Comparison of ENCODE assay signal across 8 cellular contexts in genomic region chr22:25419247-25420113, GRCh38.
A peak's percentile ranks its signal among the peaks of the same experiment; 100 is the strongest.
DNase-seq lines count a peak whose midpoint lies in the region; ATAC-seq and TF ChIP-seq lines count a peak whose summit lies in the region.

No MANE protein-coding gene starts in this region.

- peaks cover 88% of the 10 kb centered on the region for H3K27me3 Mint-ChIP-seq in activated naive CD4-positive, alpha-beta T cell treated with anti-CD3 and anti-CD28 coated beads, Interleukin-2, amount 10 ng/mL, durations not matched to agents 7 days and 5 days
- H3K27me3 Mint-ChIP-seq in activated CD8-positive, alpha-beta T cell treated with anti-CD3 and anti-CD28 coated beads for 36 hours = peaks cover 58% of the 10 kb centered on the region
- peaks cover 64% of the 10 kb centered on the region for H3K27me3 Mint-ChIP-seq in chondrocyte (ENCODE audit: low read depth)

- CTCF ChIA-PET in activated naive CD4-positive, alpha-beta T cell treated with anti-CD3 and anti-CD28 coated beads, Interleukin-2, amount 10 ng/mL, durations not matched to agents 7 days and 5 days (lab: Charles Lee) = interaction anchor here (0.7 kb wide), 1 partner anchor 9 kb away, joined by 3 read pairs; no protein-coding TSS in a partner anchor
- CTCF ChIA-PET in activated CD8-positive, alpha-beta T cell treated with anti-CD3 and anti-CD28 coated beads for 36 hours (lab: Charles Lee) = interaction anchor here (0.7 kb wide), 1 partner anchor 295 kb away, joined by 3 read pairs; no protein-coding TSS in a partner anchor

- H3K4me1 Mint-ChIP-seq in activated naive CD4-positive, alpha-beta T cell treated with anti-CD3 and anti-CD28 coated beads, Interleukin-2, amount 10 ng/mL, durations not matched to agents 7 days and 5 days = peaks cover 33% of the 10 kb centered on the region
- peaks cover 18% of the 10 kb centered on the region for H3K4me1 Mint-ChIP-seq in activated CD8-positive, alpha-beta T cell treated with anti-CD3 and anti-CD28 coated beads for 36 hours (ENCODE audit: low read depth)
- H3K4me1 Mint-ChIP-seq in chondrocyte (ENCODE audit: low read depth) = peaks cover 9% of the 10 kb centered on the region

- peaks cover 21 to 33% (median 28%) of the 10 kb centered on the region in 4 donors for H3K4me1 ChIP-seq in upper lobe of left lung

- H3K4me3 Mint-ChIP-seq in activated naive CD4-positive, alpha-beta T cell treated with anti-CD3 and anti-CD28 coated beads, Interleukin-2, amount 10 ng/mL, durations not matched to agents 7 days and 5 days = peak overlapping the region; percentile 5
- peak overlapping the region; percentile 12 for H3K4me3 Mint-ChIP-seq in activated CD8-positive, alpha-beta T cell treated with anti-CD3 and anti-CD28 coated beads for 36 hours
- no peak overlapping the region for H3K4me3 Mint-ChIP-seq in chondrocyte (ENCODE audit: unreplicated experiment)

- H3K4me3 ChIP-seq in upper lobe of left lung = peak overlapping the region in 3 of 4 donors; percentile 13 to 38 (median 33)

- no peak for TF ChIP-seq EP300 in upper lobe of left lung (IDR thresholded peaks at IDR 0.05)

- no peaks in the 10 kb centered on the region for H3K36me3 ChIP-seq in upper lobe of left lung

- TF ChIP-seq POLR2A in upper lobe of left lung (IDR thresholded peaks at IDR 0.05) = peak in 1 of 4 donors; percentile 18

- ATAC-seq in activated CD8-positive, alpha-beta T cell treated with anti-CD3 and anti-CD28 coated beads for 36 hours = no peak
- peak; percentile 39 for ATAC-seq in left lobe of liver
- ATAC-seq in upper lobe of left lung (ENCODE audit: low FRiP score in 2 of 2) = peak; percentile 73 to 74
- no peak for ATAC-seq in GM18511 (IDR thresholded peaks at IDR 0.05; ENCODE audit: unreplicated experiment)

- peaks cover 0 to 18% (median 11%) of the 10 kb centered on the region in 4 donors for H3K27me3 ChIP-seq in upper lobe of left lung

- POLR2A ChIA-PET in activated CD8-positive, alpha-beta T cell treated with anti-CD3 and anti-CD28 coated beads for 36 hours (lab: Charles Lee) = interaction anchor here (0.6 kb wide), 1 partner anchor 427 kb away, joined by 3 read pairs; no protein-coding TSS in a partner anchor

- TF ChIP-seq CTCF in activated CD8-positive, alpha-beta T cell treated with anti-CD3 and anti-CD28 coated beads for 36 hours (IDR thresholded peaks at IDR 0.05) = no peak
- TF ChIP-seq CTCF in upper lobe of left lung (IDR thresholded peaks at IDR 0.05) (no peak), chondrocyte (IDR thresholded peaks at IDR 0.05) (no peak)

- H3K27ac ChIP-seq in upper lobe of left lung = peak overlapping the region in 2 of 4 donors; percentile 39 to 42

- no peaks in the 10 kb centered on the region for H3K9me3 Mint-ChIP-seq in activated naive CD4-positive, alpha-beta T cell treated with anti-CD3 and anti-CD28 coated beads, Interleukin-2, amount 10 ng/mL, durations not matched to agents 7 days and 5 days
- no peaks in the 10 kb centered on the region for H3K9me3 Mint-ChIP-seq in activated CD8-positive, alpha-beta T cell treated with anti-CD3 and anti-CD28 coated beads for 36 hours
- no peaks in the 10 kb centered on the region for H3K9me3 Mint-ChIP-seq in chondrocyte (ENCODE audit: low read depth)

- DNase-seq in activated naive CD4-positive, alpha-beta T cell treated with anti-CD3 and anti-CD28 coated beads, Interleukin-2, amount 10 ng/mL, durations not matched to agents 7 days and 5 days = no peak
- DNase-seq in activated naive CD4-positive, alpha-beta T cell treated with Interleukin-2 at 50 U/mL for 16 hours = no peak
- DNase-seq in activated CD8-positive, alpha-beta T cell treated with anti-CD3 and anti-CD28 coated beads for 36 hours = no peak
- DNase-seq in left lobe of liver (ENCODE audit: low spot score) = no peak
- peak in 1 of 2 donors; percentile 84 for DNase-seq in upper lobe of left lung
- no peak for DNase-seq in chondrocyte (ENCODE audit: low spot score)
- no peak for DNase-seq in GM19238 (ENCODE audit: insufficient read length, low spot score)

- H3K27ac Mint-ChIP-seq in activated naive CD4-positive, alpha-beta T cell treated with anti-CD3 and anti-CD28 coated beads, Interleukin-2, amount 10 ng/mL, durations not matched to agents 7 days and 5 days = peak overlapping the region; percentile 22
- no peak overlapping the region for H3K27ac Mint-ChIP-seq in activated CD8-positive, alpha-beta T cell treated with anti-CD3 and anti-CD28 coated beads for 36 hours
- no peak overlapping the region for H3K27ac Mint-ChIP-seq in chondrocyte (ENCODE audit: unreplicated experiment)

- intact Hi-C loops in activated CD8-positive, alpha-beta T cell treated with anti-CD3 and anti-CD28 coated beads for 36 hours (cut with micrococcal nuclease) = no loop called here

- H3K36me3 Mint-ChIP-seq in activated naive CD4-positive, alpha-beta T cell treated with anti-CD3 and anti-CD28 coated beads, Interleukin-2, amount 10 ng/mL, durations not matched to agents 7 days and 5 days = peaks cover 2% of the 10 kb centered on the region
- no peaks in the 10 kb centered on the region for H3K36me3 Mint-ChIP-seq in activated CD8-positive, alpha-beta T cell treated with anti-CD3 and anti-CD28 coated beads for 36 hours (ENCODE audit: low read depth)
- H3K36me3 Mint-ChIP-seq in chondrocyte (ENCODE audit: low read depth) = peaks cover 10% of the 10 kb centered on the region

- 3 to 4% methylated on average over 23 to 25 of the region's 25 CpGs for WGBS in upper lobe of left lung, 2 donors

- H3K9me3 ChIP-seq in upper lobe of left lung = no peaks in the 10 kb centered on the region

Comparison
In these comparisons a context has a peak if more than half of its experiments do, and no peak if none do; other contexts are left out.
1. ATAC-seq: peak in left lobe of liver (single experiment) and upper lobe of left lung (2 of 2); none in activated CD8-positive, alpha-beta T cell treated with anti-CD3 and anti-CD28 coated beads for 36 hours (single experiment) and GM18511 (single experiment).